Comparison of ENCODE assay signal across 9 cellular contexts in the genomic region with DNA sequence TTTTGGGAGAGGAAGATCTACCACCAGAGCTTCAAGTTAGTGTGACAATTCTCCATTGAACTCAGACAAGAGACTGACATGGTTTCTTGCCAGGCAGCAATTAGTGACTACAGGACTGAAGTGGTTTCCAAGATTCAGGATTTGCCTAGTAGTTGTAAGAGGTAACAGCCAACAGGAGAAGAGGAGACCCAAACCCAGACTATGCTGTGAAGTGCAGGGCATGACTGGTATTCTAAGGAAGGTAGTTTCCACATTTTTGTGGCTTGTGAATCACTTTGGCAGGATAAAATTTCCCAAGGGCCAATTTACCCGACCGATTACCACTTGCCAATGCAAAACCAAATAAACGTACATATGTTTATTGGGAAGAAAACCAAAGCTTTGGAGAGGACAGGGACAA. TPM values are rescaled to one million over a fixed set of nuclear protein-coding genes. Genes with fewer than 3 reads are reported as not detected.
A peak's percentile ranks its signal among the peaks of the same experiment; 100 is the strongest.
DNase-seq lines count a peak whose midpoint lies in the region; ATAC-seq and TF ChIP-seq lines count a peak whose summit lies in the region.
"Had no signal": no experiment of that assay in that cellular context is flagged by ENCODE, and none has a peak within 500 bp of the region (broad histone marks: within the 10 kb centered on the region; RNA-seq: fewer than 3 reads in every experiment).

No MANE protein-coding gene starts in this region.

- H3K9me3 ChIP-seq in left ventricle myocardium inferior (replicated peaks) (no peaks in the 10 kb centered on the region), transverse colon (no peaks in the 10 kb centered on the region)

- peaks cover 12% of the 10 kb centered on the region for H3K4me1 ChIP-seq in left ventricle myocardium inferior
- peaks cover 0 to 33% (median 10%) of the 10 kb centered on the region in 4 donors for H3K4me1 ChIP-seq in transverse colon

- no peak for TF ChIP-seq POLR2A in transverse colon (IDR thresholded peaks at IDR 0.05)

- intact Hi-C loops in left ventricle myocardium inferior (cut with micrococcal nuclease) = no loop called here
- intact Hi-C loops in Right ventricle myocardium superior (cut with DNase I) = no loop called here
- intact Hi-C loops in activated CD4-positive, alpha-beta memory T cell treated with anti-CD3 and anti-CD28 coated beads for 36 hours (cut with micrococcal nuclease) = loop anchor here (1.0 to 5.0 kb wide), 8 partner anchors 11 to 723 kb away; partner anchors contain the start of genes DENND2D and INKA2
- intact Hi-C loops in transverse colon (cut with DNase I; ENCODE audit: low total_unique reads) = no loop called here

- POLR2A ChIA-PET in activated CD4-positive, alpha-beta memory T cell treated with anti-CD3 and anti-CD28 coated beads for 36 hours (lab: Charles Lee) = interaction anchor here (0.6 to 9.5 kb wide), 6 partner anchors 11 to 97 kb away, joined by 3 to 151 read pairs (median 12); partner anchors contain the start of gene RAP1A

- ATAC-seq in Right ventricle myocardium superior (ENCODE audit: poor library complexity) (no peak), GM18861 (IDR thresholded peaks at IDR 0.05; ENCODE audit: unreplicated experiment) (no peak)

- DNase-seq in left ventricle myocardium inferior (no peak), Right ventricle myocardium superior (no peak), fibroblast of the aortic adventitia (ENCODE audit: low read depth) (peak; percentile 77), transverse colon (no peak), NCI-H510A treated with DMSO at 0.1 percent for 48 hours (lab: John Stamatoyannopoulos, UW) (no peak), NCI-H2081 (lab: John Stamatoyannopoulos, UW) (no peak)
- DNase-seq in activated CD4-positive, alpha-beta memory T cell treated with anti-CD3 and anti-CD28 coated beads for 36 hours = no peak

- H3K27ac Mint-ChIP-seq in activated CD4-positive, alpha-beta memory T cell treated with anti-CD3 and anti-CD28 coated beads for 36 hours = peak overlapping the region; percentile 96

- H3K36me3 ChIP-seq in left ventricle myocardium inferior (no peaks in the 10 kb centered on the region), transverse colon (no peaks in the 10 kb centered on the region)

- no peak overlapping the region for H3K4me3 ChIP-seq in left ventricle myocardium inferior
- no peak overlapping the region for H3K4me3 ChIP-seq in fibroblast of the aortic adventitia (ENCODE audit: low read depth, low read length)
- H3K4me3 ChIP-seq in transverse colon = no peak overlapping the region

- in situ Hi-C loops in transverse colon (cut with MboI; ENCODE audit: low pct_ligation_motif_present in 1 of 4, low pct_unique_long_range_greater_than_20kb in 1 of 4, low sequenced_read_pairs in 3 of 4) = loop anchor here in 1 of 4 donors (25.0 kb wide), 1 partner anchor 393 kb away; the partner anchor contains the start of gene DENND2D

- peaks cover 64% of the 10 kb centered on the region for H3K4me1 Mint-ChIP-seq in activated CD4-positive, alpha-beta memory T cell treated with anti-CD3 and anti-CD28 coated beads for 36 hours (ENCODE audit: low read depth)

- no peaks in the 10 kb centered on the region for H3K9me3 Mint-ChIP-seq in activated CD4-positive, alpha-beta memory T cell treated with anti-CD3 and anti-CD28 coated beads for 36 hours

- H3K27me3 ChIP-seq in left ventricle myocardium inferior (ENCODE audit: low read depth) (no peaks in the 10 kb centered on the region), transverse colon (no peaks in the 10 kb centered on the region)

- no peaks in the 10 kb centered on the region for H3K27me3 Mint-ChIP-seq in activated CD4-positive, alpha-beta memory T cell treated with anti-CD3 and anti-CD28 coated beads for 36 hours

- CTCF ChIA-PET in activated CD4-positive, alpha-beta memory T cell treated with anti-CD3 and anti-CD28 coated beads for 36 hours (lab: Charles Lee) = interaction anchor here (1.2 to 5.3 kb wide), 4 partner anchors 12 to 97 kb away, joined by 3 to 57 read pairs (median 27); no protein-coding TSS in a partner anchor

- TF ChIP-seq EP300 in transverse colon (IDR thresholded peaks at IDR 0.05; ENCODE audit: low read depth) = no peak

- WGBS in transverse colon (ENCODE audit: low coverage in 1 of 2), 2 donors = 83 to 89% methylated on average over 1 to 3 of the region's 3 CpGs

- no peak for TF ChIP-seq CTCF in left ventricle myocardium inferior (IDR thresholded peaks at IDR 0.05; ENCODE audit: borderline replicate concordance)
- no peak for TF ChIP-seq CTCF in fibroblast of the aortic adventitia (IDR thresholded peaks at IDR 0.05; ENCODE audit: insufficient read depth, low read length)
- TF ChIP-seq CTCF in transverse colon (IDR thresholded peaks at IDR 0.05) = no peak

- H3K4me3 Mint-ChIP-seq in activated CD4-positive, alpha-beta memory T cell treated with anti-CD3 and anti-CD28 coated beads for 36 hours = peak overlapping the region; percentile 14

- H3K27ac ChIP-seq in left ventricle myocardium inferior (replicated peaks) (peak overlapping the region; percentile 35), transverse colon (peak overlapping the region; percentile 26 to 75 (median 59))
- H3K27ac ChIP-seq: HL-60 had no signal

- peaks cover 2% of the 10 kb centered on the region for H3K36me3 Mint-ChIP-seq in activated CD4-positive, alpha-beta memory T cell treated with anti-CD3 and anti-CD28 coated beads for 36 hours

RNA-seq across cellular contexts. Expression of gene RAP1A, which starts 14.7 kb away (rescaled TPM):
- total RNA-seq in left ventricle myocardium inferior (112 TPM), Right ventricle myocardium superior (97.2 TPM), fibroblast of the aortic adventitia (ENCODE audit: low replicate concordance) (21.9 and 36.2 TPM in 2 replicates), transverse colon (10 to 100 TPM; 34.0 to 87.2 (median 57.7) TPM)
- 100 to 1,000 TPM; 292 to 294 TPM for total RNA-seq in activated CD4-positive, alpha-beta memory T cell treated with anti-CD3 and anti-CD28 coated beads for 36 hours
